ENCODE assay signal across 24 cellular contexts in the genomic region with DNA sequence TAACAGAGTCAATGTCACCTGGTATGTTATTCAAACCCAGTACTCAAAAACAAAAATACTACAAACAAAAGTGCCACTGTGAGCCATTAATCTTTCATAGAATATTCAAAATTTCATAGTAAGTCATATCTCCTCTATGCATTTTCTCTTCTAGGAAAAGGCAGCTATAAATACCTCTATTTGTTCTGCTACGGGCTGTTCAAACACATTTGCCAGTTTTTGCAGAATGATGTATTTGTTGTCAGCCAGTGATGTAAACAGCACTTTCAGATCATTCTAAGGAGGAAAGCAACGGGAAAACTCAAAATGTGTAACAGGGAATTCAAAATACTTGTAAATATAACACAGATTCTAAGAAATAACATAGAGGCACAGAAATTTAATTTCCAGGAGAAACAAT.
DNase-seq lines count a peak whose midpoint lies in the region; ATAC-seq and TF ChIP-seq lines count a peak whose summit lies in the region.
"Had no signal": no experiment of that assay in that cellular context is flagged by ENCODE, and none has a peak within 500 bp of the region (broad histone marks: within the 10 kb centered on the region; RNA-seq: fewer than 3 reads in every experiment).

No MANE protein-coding gene starts in this region.

- no peak overlapping the region for H3K4me3 ChIP-seq in heart left ventricle
- no peak overlapping the region for H3K4me3 ChIP-seq in tibial artery
- H3K4me3 ChIP-seq: GM23248, prostate gland, SK-N-MC, upper lobe of right lung had no signal

- H3K27ac ChIP-seq in heart left ventricle (peak overlapping the region in 7 of 12 donors; percentile 19 to 40 (median 24)), caudate nucleus (ENCODE audit: low read depth, low read length) (peak overlapping the region; percentile 47), tibial artery (peak overlapping the region; percentile 49 to 80), foreskin keratinocyte (no peak overlapping the region)
- H3K27ac ChIP-seq: GM23248, neutrophil, prostate gland, SK-N-MC, upper lobe of right lung had no signal

- H3K27ac Mint-ChIP-seq in activated naive CD4-positive, alpha-beta T cell treated with anti-CD3 and anti-CD28 coated beads, Interleukin-2, amount 50 U/mL, for 72 hours = peak overlapping the region in 1 of 2 donors; percentile 13
- H3K27ac Mint-ChIP-seq: activated T-cell treated with anti-CD3 and anti-CD28 coated beads, Interleukin-2, amount 50 U/mL, for 24 hours; mesothelial cell of epicardium had no signal

- WGBS in heart left ventricle, 4 donors = 17 to 41% (median 25%) methylated on average over 2 of the region's 2 CpGs

- ATAC-seq in heart left ventricle (no peak), left ventricle myocardium superior (no peak), left lobe of liver (no peak), foreskin keratinocyte (no peak)
- ATAC-seq in activated naive CD4-positive, alpha-beta T cell treated with anti-CD3 and anti-CD28 coated beads, Interleukin-2, amount 50 U/mL, for 72 hours = no peak
- ATAC-seq: upper lobe of right lung had no signal

- no peak for TF ChIP-seq POLR2A in heart left ventricle (IDR thresholded peaks at IDR 0.05)

- no peaks in the 10 kb centered on the region for H3K9me3 Mint-ChIP-seq in activated naive CD4-positive, alpha-beta T cell treated with anti-CD3 and anti-CD28 coated beads, Interleukin-2, amount 50 U/mL, for 72 hours
- H3K9me3 Mint-ChIP-seq: activated T-cell treated with anti-CD3 and anti-CD28 coated beads, Interleukin-2, amount 50 U/mL, for 24 hours; mesothelial cell of epicardium had no signal

- H3K4me1 ChIP-seq in heart left ventricle (peaks cover 0 to 52% (median 32%) of the 10 kb centered on the region in 12 donors), tibial artery (peaks cover 0 to 84% (median 33%) of the 10 kb centered on the region in 4 donors), foreskin keratinocyte (no peaks in the 10 kb centered on the region)
- H3K4me1 ChIP-seq: prostate gland had no signal

- no peak for TF ChIP-seq CTCF in heart left ventricle (IDR thresholded peaks at IDR 0.05)
- no peak for TF ChIP-seq CTCF in tibial artery (IDR thresholded peaks at IDR 0.05)
- TF ChIP-seq CTCF in foreskin keratinocyte (conservative IDR thresholded peaks at IDR 0.05) = no peak

- no peaks in the 10 kb centered on the region for H3K9me3 ChIP-seq in heart left ventricle
- H3K9me3 ChIP-seq in tibial artery = no peaks in the 10 kb centered on the region
- H3K9me3 ChIP-seq: neutrophil, prostate gland, upper lobe of right lung had no signal

- H3K36me3 ChIP-seq in heart left ventricle (peaks cover 0 to 87% (median 76%) of the 10 kb centered on the region in 9 donors), tibial artery (peaks cover 5 to 17% (median 12%) of the 10 kb centered on the region in 3 donors)
- H3K36me3 ChIP-seq: prostate gland had no signal

- intact Hi-C loops in heart left ventricle (cut with DNase I) (loop anchor here in 3 of 10 donors (5.0 to 10.0 kb wide), 4 partner anchors 37 to 94 kb away; no protein-coding TSS in a partner anchor), left ventricle myocardium superior (cut with micrococcal nuclease) (no loop called here), tibial artery (cut with DNase I; ENCODE audit: low total_unique reads) (no loop called here)

- no peak for DNase-seq in heart left ventricle
- no peak for DNase-seq in left ventricle myocardium superior
- no peak for DNase-seq in caudate nucleus (lab: John Stamatoyannopoulos, UW)
- peak; percentile 21 for DNase-seq in inferior parietal cortex (ENCODE audit: extremely low spot score)
- no peak for DNase-seq in tibial artery
- no peak for DNase-seq in left lobe of liver (ENCODE audit: low spot score)
- no peak for DNase-seq in foreskin keratinocyte
- no peak for DNase-seq in activated naive CD4-positive, alpha-beta T cell treated with anti-CD3 and anti-CD28 coated beads, Interleukin-2, amount 50 U/mL, for 72 hours (ENCODE audit: low spot score in 2 of 2)
- DNase-seq: activated gamma-delta T cell treated with Interleukin-2 at 50 U/mL for 16 hours; activated T-cell treated with anti-CD3 and anti-CD28 coated beads, Interleukin-2, amount 50 U/mL, for 24 hours; central memory CD4-positive, alpha-beta T cell; dermis blood vessel endothelial cell; GM23248; IMR-90; islet precursor cell; NCI-H1694; NCI-H446; OCI-M1; stimulated activated CD4-positive, alpha-beta T cell treated with anti-CD3 and anti-CD28 coated beads, Interleukin-4, amount 100 ng/mL, for 1 hour; upper lobe of right lung had no signal

- H3K27me3 ChIP-seq in heart left ventricle = no peaks in the 10 kb centered on the region
- no peaks in the 10 kb centered on the region for H3K27me3 ChIP-seq in tibial artery
- H3K27me3 ChIP-seq in foreskin keratinocyte = no peaks in the 10 kb centered on the region
- H3K27me3 ChIP-seq: neutrophil, upper lobe of right lung had no signal

- peaks cover 0 to 8% of the 10 kb centered on the region in 2 donors for H3K36me3 Mint-ChIP-seq in activated naive CD4-positive, alpha-beta T cell treated with anti-CD3 and anti-CD28 coated beads, Interleukin-2, amount 50 U/mL, for 72 hours
